ENCODE assay signal across 15 cellular contexts in genomic region chr11:94219771-94220170, GRCh38.
DNase-seq lines count a peak whose midpoint lies in the region; ATAC-seq and TF ChIP-seq lines count a peak whose summit lies in the region.
"Had no signal": no experiment of that assay in that cellular context is flagged by ENCODE, and none has a peak within 500 bp of the region (broad histone marks: within the 10 kb centered on the region; RNA-seq: fewer than 3 reads in every experiment).

No MANE protein-coding gene starts in this region.

- intact Hi-C loops in testis (cut with DNase I; ENCODE audit: low total_unique reads) = no loop called here

- ATAC-seq in GM18861 (IDR thresholded peaks at IDR 0.05; ENCODE audit: unreplicated experiment) = no peak

- TF ChIP-seq CTCF in LNCaP clone FGC (IDR thresholded peaks at IDR 0.05; ENCODE audit: control insufficient read depth, extremely low read depth, insufficient read depth) = no peak
- TF ChIP-seq CTCF in testis (IDR thresholded peaks at IDR 0.05) = no peak
- TF ChIP-seq CTCF in GM10248 (IDR thresholded peaks at IDR 0.05; ENCODE audit: control extremely low read depth, extremely low read depth, low read depth, missing control alignments) = no peak

- 73 to 85% methylated on average over 5 of the region's 5 CpGs for WGBS in testis, 2 donors

- H3K9me3 ChIP-seq in testis = no peaks in the 10 kb centered on the region

- H3K27me3 ChIP-seq in testis = no peaks in the 10 kb centered on the region

- DNase-seq in DMS 273 (lab: John Stamatoyannopoulos, UW; ENCODE audit: unreplicated experiment) = peak; percentile 2
- DNase-seq in DMS 273 treated with DMSO at 0.1 percent for 48 hours (lab: John Stamatoyannopoulos, UW) = no peak
- peak; percentile 7 for DNase-seq in LNCaP clone FGC (ENCODE audit: low read depth)
- peak; percentile 31 for DNase-seq in SK-N-DZ (ENCODE audit: low spot score)
- peak; percentile 18 for DNase-seq in testis
- no peak for DNase-seq in hypothalamus (lab: John Stamatoyannopoulos, UW)
- DNase-seq in GM10248 (ENCODE audit: extremely low spot score) = no peak
- DNase-seq: CD4-positive, alpha-beta memory T cell; Karpas-422; NCI-H1105 treated with DMSO at 0.1 percent for 48 hours; NCI-H187; NCI-H2171 treated with DMSO at 0.1 percent for 48 hours; SHP77 treated with DMSO at 0.1 percent for 48 hours had no signal

- CTCF ChIA-PET in GM10248 (lab: Yijun Ruan, JAX) = no interaction called here

- H3K4me1 ChIP-seq in testis = no peaks in the 10 kb centered on the region

- no peaks in the 10 kb centered on the region for H3K36me3 ChIP-seq in testis (ENCODE audit: low read depth, missing control alignments)

- H3K4me3 ChIP-seq in LNCaP clone FGC (ENCODE audit: low read depth, low read length) (no peak overlapping the region), testis (no peak overlapping the region)

- POLR2A ChIA-PET in GM10248 (lab: Yijun Ruan, JAX) = no interaction called here

- no peak for TF ChIP-seq POLR2A in testis (IDR thresholded peaks at IDR 0.05)

- no peak overlapping the region for H3K27ac ChIP-seq in testis
- H3K27ac ChIP-seq: 22Rv1 had no signal

Comparison
In these comparisons a context has a peak if more than half of its experiments do, and no peak if none do; other contexts are left out.
1. DNase-seq: peak in DMS 273 (single experiment), LNCaP clone FGC (single experiment), SK-N-DZ (single experiment) and testis (single experiment); none in DMS 273 treated with DMSO at 0.1 percent for 48 hours (single experiment), hypothalamus (0 of 51) and GM10248 (single experiment).